1 cellular context compared by ENCODE assay signal in the genomic region with DNA sequence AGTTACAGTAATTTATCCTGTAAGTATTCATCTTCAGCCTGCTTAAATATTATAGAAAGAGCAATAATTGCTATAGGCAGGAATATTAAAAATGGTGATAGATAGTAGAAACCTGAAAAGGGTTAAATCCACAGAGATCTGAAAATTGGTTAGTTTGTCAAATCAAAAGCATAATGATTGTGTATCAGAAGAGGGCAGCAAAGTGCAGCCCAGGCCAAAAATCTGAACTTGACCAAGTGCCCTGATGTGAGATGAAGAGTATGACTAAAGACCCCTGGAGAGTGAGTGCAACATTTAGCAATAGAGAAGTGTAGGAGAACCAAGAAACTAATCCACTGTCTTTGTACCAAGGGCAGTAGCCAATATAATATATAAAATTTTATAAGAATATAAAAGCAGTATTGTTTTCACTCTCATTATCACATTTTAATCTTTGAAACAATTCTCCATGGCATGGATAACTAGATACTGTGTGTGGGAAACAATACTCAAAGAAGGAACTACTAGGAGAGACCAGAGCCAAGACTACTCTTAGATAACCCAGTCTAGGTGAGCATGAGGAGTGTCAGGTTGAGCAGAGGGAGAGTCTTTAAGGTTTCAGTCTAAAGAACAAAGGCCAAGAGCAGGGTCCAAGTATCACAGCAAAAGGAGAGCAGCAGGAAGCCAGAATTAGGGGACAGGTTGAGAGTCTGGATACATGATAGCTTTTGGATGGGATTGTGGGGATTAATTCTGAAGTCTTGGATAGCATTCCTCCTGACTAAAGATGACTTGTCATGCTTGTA.
TF ChIP-seq lines count a peak whose summit lies in the region.

No MANE protein-coding gene starts in this region.

TF ChIP-seq in SK-N-SH treated with all-trans-retinoic acid at 6 μM for 48 hours, 23 proteins besides CTCF, POLR2A, EP300 and RAD21 (continued from another document):
- TF ChIP-seq, protein P1, sequence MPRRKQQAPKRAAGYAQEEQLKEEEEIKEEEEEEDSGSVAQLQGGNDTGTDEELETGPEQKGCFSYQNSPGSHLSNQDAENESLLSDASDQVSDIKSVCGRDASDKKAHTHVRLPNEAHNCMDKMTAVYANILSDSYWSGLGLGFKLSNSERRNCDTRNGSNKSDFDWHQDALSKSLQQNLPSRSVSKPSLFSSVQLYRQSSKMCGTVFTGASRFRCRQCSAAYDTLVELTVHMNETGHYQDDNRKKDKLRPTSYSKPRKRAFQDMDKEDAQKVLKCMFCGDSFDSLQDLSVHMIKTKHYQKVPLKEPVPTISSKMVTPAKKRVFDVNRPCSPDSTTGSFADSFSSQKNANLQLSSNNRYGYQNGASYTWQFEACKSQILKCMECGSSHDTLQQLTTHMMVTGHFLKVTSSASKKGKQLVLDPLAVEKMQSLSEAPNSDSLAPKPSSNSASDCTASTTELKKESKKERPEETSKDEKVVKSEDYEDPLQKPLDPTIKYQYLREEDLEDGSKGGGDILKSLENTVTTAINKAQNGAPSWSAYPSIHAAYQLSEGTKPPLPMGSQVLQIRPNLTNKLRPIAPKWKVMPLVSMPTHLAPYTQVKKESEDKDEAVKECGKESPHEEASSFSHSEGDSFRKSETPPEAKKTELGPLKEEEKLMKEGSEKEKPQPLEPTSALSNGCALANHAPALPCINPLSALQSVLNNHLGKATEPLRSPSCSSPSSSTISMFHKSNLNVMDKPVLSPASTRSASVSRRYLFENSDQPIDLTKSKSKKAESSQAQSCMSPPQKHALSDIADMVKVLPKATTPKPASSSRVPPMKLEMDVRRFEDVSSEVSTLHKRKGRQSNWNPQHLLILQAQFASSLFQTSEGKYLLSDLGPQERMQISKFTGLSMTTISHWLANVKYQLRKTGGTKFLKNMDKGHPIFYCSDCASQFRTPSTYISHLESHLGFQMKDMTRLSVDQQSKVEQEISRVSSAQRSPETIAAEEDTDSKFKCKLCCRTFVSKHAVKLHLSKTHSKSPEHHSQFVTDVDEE (CRISPR knock-in tag; IDR thresholded peaks at IDR 0.05): no peak
- TF ChIP-seq SNAI2 (CRISPR knock-in tag; IDR thresholded peaks at IDR 0.05) (no peak), ZC3H10 (CRISPR knock-in tag; IDR thresholded peaks at IDR 0.05) (no peak), ZNF565 (CRISPR knock-in tag; conservative IDR thresholded peaks at IDR 0.05; ENCODE audit: low read depth) (no peak), TOX (CRISPR knock-in tag; IDR thresholded peaks at IDR 0.05; ENCODE audit: borderline replicate concordance) (no peak), CSDC2 (CRISPR knock-in tag; IDR thresholded peaks at IDR 0.05) (no peak), ARNTL (CRISPR knock-in tag; IDR thresholded peaks at IDR 0.05; ENCODE audit: borderline replicate concordance, low read depth) (no peak), ISL1 (CRISPR knock-in tag; IDR thresholded peaks at IDR 0.05) (no peak), ZNF70 (CRISPR knock-in tag; IDR thresholded peaks at IDR 0.05) (no peak), GLIS3 (CRISPR knock-in tag; IDR thresholded peaks at IDR 0.05) (no peak), BACH2 (CRISPR knock-in tag; IDR thresholded peaks at IDR 0.05; ENCODE audit: borderline replicate concordance) (no peak)
- TF ChIP-seq, protein P2, sequence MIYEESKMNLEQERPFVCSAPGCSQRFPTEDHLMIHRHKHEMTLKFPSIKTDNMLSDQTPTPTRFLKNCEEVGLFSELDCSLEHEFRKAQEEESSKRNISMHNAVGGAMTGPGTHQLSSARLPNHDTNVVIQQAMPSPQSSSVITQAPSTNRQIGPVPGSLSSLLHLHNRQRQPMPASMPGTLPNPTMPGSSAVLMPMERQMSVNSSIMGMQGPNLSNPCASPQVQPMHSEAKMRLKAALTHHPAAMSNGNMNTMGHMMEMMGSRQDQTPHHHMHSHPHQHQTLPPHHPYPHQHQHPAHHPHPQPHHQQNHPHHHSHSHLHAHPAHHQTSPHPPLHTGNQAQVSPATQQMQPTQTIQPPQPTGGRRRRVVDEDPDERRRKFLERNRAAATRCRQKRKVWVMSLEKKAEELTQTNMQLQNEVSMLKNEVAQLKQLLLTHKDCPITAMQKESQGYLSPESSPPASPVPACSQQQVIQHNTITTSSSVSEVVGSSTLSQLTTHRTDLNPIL (CRISPR knock-in tag; IDR thresholded peaks at IDR 0.05; ENCODE audit: low read depth): no peak
- TF ChIP-seq, protein P3, sequence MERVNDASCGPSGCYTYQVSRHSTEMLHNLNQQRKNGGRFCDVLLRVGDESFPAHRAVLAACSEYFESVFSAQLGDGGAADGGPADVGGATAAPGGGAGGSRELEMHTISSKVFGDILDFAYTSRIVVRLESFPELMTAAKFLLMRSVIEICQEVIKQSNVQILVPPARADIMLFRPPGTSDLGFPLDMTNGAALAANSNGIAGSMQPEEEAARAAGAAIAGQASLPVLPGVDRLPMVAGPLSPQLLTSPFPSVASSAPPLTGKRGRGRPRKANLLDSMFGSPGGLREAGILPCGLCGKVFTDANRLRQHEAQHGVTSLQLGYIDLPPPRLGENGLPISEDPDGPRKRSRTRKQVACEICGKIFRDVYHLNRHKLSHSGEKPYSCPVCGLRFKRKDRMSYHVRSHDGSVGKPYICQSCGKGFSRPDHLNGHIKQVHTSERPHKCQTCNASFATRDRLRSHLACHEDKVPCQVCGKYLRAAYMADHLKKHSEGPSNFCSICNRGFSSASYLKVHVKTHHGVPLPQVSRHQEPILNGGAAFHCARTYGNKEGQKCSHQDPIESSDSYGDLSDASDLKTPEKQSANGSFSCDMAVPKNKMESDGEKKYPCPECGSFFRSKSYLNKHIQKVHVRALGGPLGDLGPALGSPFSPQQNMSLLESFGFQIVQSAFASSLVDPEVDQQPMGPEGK (CRISPR knock-in tag; IDR thresholded peaks at IDR 0.05; ENCODE audit: borderline replicate concordance): no peak
- TF ChIP-seq, protein P4, sequence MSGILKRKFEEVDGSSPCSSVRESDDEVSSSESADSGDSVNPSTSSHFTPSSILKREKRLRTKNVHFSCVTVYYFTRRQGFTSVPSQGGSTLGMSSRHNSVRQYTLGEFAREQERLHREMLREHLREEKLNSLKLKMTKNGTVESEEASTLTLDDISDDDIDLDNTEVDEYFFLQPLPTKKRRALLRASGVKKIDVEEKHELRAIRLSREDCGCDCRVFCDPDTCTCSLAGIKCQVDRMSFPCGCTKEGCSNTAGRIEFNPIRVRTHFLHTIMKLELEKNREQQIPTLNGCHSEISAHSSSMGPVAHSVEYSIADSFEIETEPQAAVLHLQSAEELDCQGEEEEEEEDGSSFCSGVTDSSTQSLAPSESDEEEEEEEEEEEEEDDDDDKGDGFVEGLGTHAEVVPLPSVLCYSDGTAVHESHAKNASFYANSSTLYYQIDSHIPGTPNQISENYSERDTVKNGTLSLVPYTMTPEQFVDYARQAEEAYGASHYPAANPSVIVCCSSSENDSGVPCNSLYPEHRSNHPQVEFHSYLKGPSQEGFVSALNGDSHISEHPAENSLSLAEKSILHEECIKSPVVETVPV (CRISPR knock-in tag; IDR thresholded peaks at IDR 0.05): no peak
- TF ChIP-seq, protein P5, sequence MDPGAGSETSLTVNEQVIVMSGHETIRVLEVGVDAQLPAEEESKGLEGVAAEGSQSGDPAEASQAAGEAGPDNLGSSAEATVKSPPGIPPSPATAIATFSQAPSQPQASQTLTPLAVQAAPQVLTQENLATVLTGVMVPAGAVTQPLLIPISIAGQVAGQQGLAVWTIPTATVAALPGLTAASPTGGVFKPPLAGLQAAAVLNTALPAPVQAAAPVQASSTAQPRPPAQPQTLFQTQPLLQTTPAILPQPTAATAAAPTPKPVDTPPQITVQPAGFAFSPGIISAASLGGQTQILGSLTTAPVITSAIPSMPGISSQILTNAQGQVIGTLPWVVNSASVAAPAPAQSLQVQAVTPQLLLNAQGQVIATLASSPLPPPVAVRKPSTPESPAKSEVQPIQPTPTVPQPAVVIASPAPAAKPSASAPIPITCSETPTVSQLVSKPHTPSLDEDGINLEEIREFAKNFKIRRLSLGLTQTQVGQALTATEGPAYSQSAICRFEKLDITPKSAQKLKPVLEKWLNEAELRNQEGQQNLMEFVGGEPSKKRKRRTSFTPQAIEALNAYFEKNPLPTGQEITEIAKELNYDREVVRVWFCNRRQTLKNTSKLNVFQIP (CRISPR knock-in tag; IDR thresholded peaks at IDR 0.05; ENCODE audit: borderline replicate concordance, low read depth): no peak
